In genomic region chr9:127452481-127453092, GRCh38 we compare ENCODE assay signal across 8 cellular contexts. TPM values are rescaled to one million over a fixed set of nuclear protein-coding genes. Genes with fewer than 3 reads are reported as not detected.
DNase-seq lines count a peak whose midpoint lies in the region; ATAC-seq, FAIRE-seq and TF ChIP-seq lines count a peak whose summit lies in the region.

No MANE protein-coding gene starts in this region.

- H3K27me3 ChIP-seq in A673 (replicated peaks; ENCODE audit: insufficient read depth, low read depth, low read length, poor library complexity): no peaks in the 10 kb centered on the region
- no peaks in the 10 kb centered on the region for H3K27me3 ChIP-seq in HL-60 (ENCODE audit: insufficient read depth, poor library complexity, severe bottlenecking)
- H3K27me3 ChIP-seq in right atrium auricular region: no peaks in the 10 kb centered on the region
- H3K27me3 ChIP-seq in small intestine (ENCODE audit: control insufficient read depth in 2 of 2, insufficient read depth in 2 of 2, low read length in 2 of 2): no peaks in the 10 kb centered on the region

- H3K9me3 ChIP-seq in A673 (ENCODE audit: low read depth, low read length, poor library complexity, severe bottlenecking) (no peaks in the 10 kb centered on the region), right atrium auricular region (no peaks in the 10 kb centered on the region), small intestine (ENCODE audit: control insufficient read depth, low read depth) (no peaks in the 10 kb centered on the region)

- intact Hi-C loops in A673 (cut with micrococcal nuclease; ENCODE audit: unreplicated experiment): no loop called here
- intact Hi-C loops in activated T-helper 1 cell treated with anti-CD3 and anti-CD28 coated beads, Interleukin-12 subunit alpha, Interleukin-12 subunit beta, Interleukin-2, Interleukin-4 antibody, amounts not matched to agents 30 ng/mL and 10 ng/mL and 1 ng/mL, durations not matched to agents 14 hours and 24 hours and 36 hours (cut with micrococcal nuclease): loop anchor here (1.0 to 10.0 kb wide), 5 partner anchors 117 to 508 kb away; partner anchors contain the start of gene ST6GALNAC4

- peaks cover 14% of the 10 kb centered on the region for H3K4me1 ChIP-seq in A673 (ENCODE audit: insufficient read depth, low read length, poor library complexity, severe bottlenecking)
- H3K4me1 ChIP-seq in right atrium auricular region: peaks cover 0 to 58% of the 10 kb centered on the region in 2 donors
- peaks cover 3 to 11% of the 10 kb centered on the region in 2 donors for H3K4me1 ChIP-seq in small intestine (ENCODE audit: control insufficient read depth in 2 of 2, insufficient read depth in 1 of 2, low read depth in 1 of 2, low read length in 1 of 2)

- H3K4me3 Mint-ChIP-seq in activated T-helper 1 cell treated with anti-CD3 and anti-CD28 coated beads, Interleukin-12 subunit alpha, Interleukin-12 subunit beta, Interleukin-2, Interleukin-4 antibody, amounts not matched to agents 30 ng/mL and 10 ng/mL and 1 ng/mL, durations not matched to agents 14 hours and 24 hours and 36 hours: peak overlapping the region; percentile 92

- peaks cover 45% of the 10 kb centered on the region for H3K36me3 Mint-ChIP-seq in activated T-helper 1 cell treated with anti-CD3 and anti-CD28 coated beads, Interleukin-12 subunit alpha, Interleukin-12 subunit beta, Interleukin-2, Interleukin-4 antibody, amounts not matched to agents 30 ng/mL and 10 ng/mL and 1 ng/mL, durations not matched to agents 14 hours and 24 hours and 36 hours (ENCODE audit: low read depth)

- H3K27ac ChIP-seq in A673 (ENCODE audit: low read depth, low read length, poor library complexity, severe bottlenecking) (no peak overlapping the region), HL-60 (replicated peaks) (no peak overlapping the region), right atrium auricular region (peak overlapping the region; percentile 95 to 96), small intestine (ENCODE audit: low read depth in 1 of 2, low read length in 1 of 2) (peak overlapping the region in 1 of 2 donors; percentile 89)

- BruUV-seq in A673 (replicated peaks; lab: Mats Ljungman, UMichigan): TSS peak; percentile 39

- CTCF ChIA-PET in A673 (lab: Charles Lee): interaction anchor here (0.6 kb wide), 1 partner anchor 9 kb away, joined by 5 read pairs; no protein-coding TSS in a partner anchor

- POLR2A ChIA-PET in A673 (lab: Charles Lee; ENCODE audit: low non-redundant PET): interaction anchor here (0.6 kb wide), 1 partner anchor 228 kb away, joined by 16 read pairs; no protein-coding TSS in a partner anchor

- peaks cover 6% of the 10 kb centered on the region for H3K9me3 Mint-ChIP-seq in activated T-helper 1 cell treated with anti-CD3 and anti-CD28 coated beads, Interleukin-12 subunit alpha, Interleukin-12 subunit beta, Interleukin-2, Interleukin-4 antibody, amounts not matched to agents 30 ng/mL and 10 ng/mL and 1 ng/mL, durations not matched to agents 14 hours and 24 hours and 36 hours

- H3K36me3 ChIP-seq in A673 (ENCODE audit: insufficient read depth, low read length, poor library complexity, severe bottlenecking) (peaks cover 40% of the 10 kb centered on the region), right atrium auricular region (peaks cover 36% of the 10 kb centered on the region), small intestine (ENCODE audit: control insufficient read depth in 2 of 2, insufficient read depth in 2 of 2, low read length in 2 of 2) (peaks cover 4 to 7% of the 10 kb centered on the region in 2 donors)

- peak overlapping the region; percentile 98 for H3K27ac Mint-ChIP-seq in activated T-helper 1 cell treated with anti-CD3 and anti-CD28 coated beads, Interleukin-12 subunit alpha, Interleukin-12 subunit beta, Interleukin-2, Interleukin-4 antibody, amounts not matched to agents 30 ng/mL and 10 ng/mL and 1 ng/mL, durations not matched to agents 14 hours and 24 hours and 36 hours

- no peaks in the 10 kb centered on the region for H3K27me3 Mint-ChIP-seq in activated T-helper 1 cell treated with anti-CD3 and anti-CD28 coated beads, Interleukin-12 subunit alpha, Interleukin-12 subunit beta, Interleukin-2, Interleukin-4 antibody, amounts not matched to agents 30 ng/mL and 10 ng/mL and 1 ng/mL, durations not matched to agents 14 hours and 24 hours and 36 hours (ENCODE audit: insufficient read depth)

- WGBS in small intestine, 3 donors: 38 to 58% (median 55%) methylated on average over 7 of the region's 7 CpGs

- TF ChIP-seq CTCF in A673 (conservative IDR thresholded peaks at IDR 0.05; ENCODE audit: low read depth, low read length) (no peak), HL-60 (IDR thresholded peaks at IDR 0.05; ENCODE audit: insufficient read depth, low read length) (no peak), right atrium auricular region (IDR thresholded peaks at IDR 0.05) (no peak)

- ATAC-seq in HG02852 (IDR thresholded peaks at IDR 0.05; ENCODE audit: unreplicated experiment): no peak
- no peak for ATAC-seq in GM21786 (IDR thresholded peaks at IDR 0.05; ENCODE audit: unreplicated experiment)

- H3K4me1 Mint-ChIP-seq in activated T-helper 1 cell treated with anti-CD3 and anti-CD28 coated beads, Interleukin-12 subunit alpha, Interleukin-12 subunit beta, Interleukin-2, Interleukin-4 antibody, amounts not matched to agents 30 ng/mL and 10 ng/mL and 1 ng/mL, durations not matched to agents 14 hours and 24 hours and 36 hours (ENCODE audit: low read depth): peaks cover 46% of the 10 kb centered on the region

- no peak for FAIRE-seq in small intestine (lab: Jason Lieb, UNC)

- H3K4me3 ChIP-seq in A673 (ENCODE audit: low read depth, low read length, poor library complexity, severe bottlenecking): peak overlapping the region; percentile 84
- H3K4me3 ChIP-seq in HL-60 (replicated peaks; ENCODE audit: insufficient read depth, low read length): peak overlapping the region; percentile 83
- peak overlapping the region; percentile 82 to 87 for H3K4me3 ChIP-seq in right atrium auricular region
- peak overlapping the region in 1 of 2 donors; percentile 80 for H3K4me3 ChIP-seq in small intestine (ENCODE audit: low read depth in 1 of 2, low read length in 2 of 2)

- DNase-seq in A673 (ENCODE audit: low spot score) (no peak), HL-60 (ENCODE audit: low read depth in 1 of 2, low spot score in 1 of 2) (no peak), right atrium auricular region (ENCODE audit: low spot score) (peak; percentile 72), small intestine (peak; percentile 90), NOMO-1 (lab: John Stamatoyannopoulos, UW; ENCODE audit: unreplicated experiment in 2 of 2) (no peak)
- no peak for DNase-seq in activated T-helper 1 cell treated with anti-CD3 and anti-CD28 coated beads, Interleukin-12 subunit alpha, Interleukin-12 subunit beta, Interleukin-2, Interleukin-4 antibody, amounts not matched to agents 30 ng/mL and 10 ng/mL and 1 ng/mL, durations not matched to agents 14 hours and 24 hours and 36 hours (ENCODE audit: low spot score)

RNA-seq across cellular contexts. Expression of gene LRSAM1, which starts 1.3 kb away (rescaled TPM):
- total RNA-seq in A673 (2021): 15.8 and 19.5 TPM in 2 replicates
- 23.8 and 25.8 TPM in 2 replicates for total RNA-seq in activated T-helper 1 cell treated with anti-CD3 and anti-CD28 coated beads, Interleukin-12 subunit alpha, Interleukin-12 subunit beta, Interleukin-2, Interleukin-4 antibody, amounts not matched to agents 30 ng/mL and 10 ng/mL and 1 ng/mL, durations not matched to agents 14 hours and 24 hours and 36 hours
- total RNA-seq in right atrium auricular region: 10 to 100 TPM; 12.0 to 23.1 TPM
- 10 to 100 TPM; 12.8 to 22.8 (median 22.4) TPM for polyA plus RNA-seq in small intestine

RNA-seq across cellular contexts. Expression of gene RPL12, which starts 1.4 kb away (rescaled TPM):
- total RNA-seq in A673 (2021) (1,114 and 1,120 TPM in 2 replicates), right atrium auricular region (1,000 to 10,000 TPM in 1 of 2 donors, 100 to 1,000 TPM in 1; 623 to 1,266 TPM)
- 1,157 and 1,162 TPM in 2 replicates for total RNA-seq in activated T-helper 1 cell treated with anti-CD3 and anti-CD28 coated beads, Interleukin-12 subunit alpha, Interleukin-12 subunit beta, Interleukin-2, Interleukin-4 antibody, amounts not matched to agents 30 ng/mL and 10 ng/mL and 1 ng/mL, durations not matched to agents 14 hours and 24 hours and 36 hours
- polyA plus RNA-seq in small intestine: 1,000 to 10,000 TPM; 2,018 to 3,950 (median 3,161) TPM

RNA-seq across cellular contexts. Expression of gene ZNF79, which starts 28.4 kb away (rescaled TPM):
- total RNA-seq in A673 (2021) (11.2 and 11.6 TPM in 2 replicates), right atrium auricular region (1 to 10 TPM; 5.7 TPM)
- total RNA-seq in activated T-helper 1 cell treated with anti-CD3 and anti-CD28 coated beads, Interleukin-12 subunit alpha, Interleukin-12 subunit beta, Interleukin-2, Interleukin-4 antibody, amounts not matched to agents 30 ng/mL and 10 ng/mL and 1 ng/mL, durations not matched to agents 14 hours and 24 hours and 36 hours: 21.7 and 23.1 TPM in 2 replicates
- 1 to 10 TPM; 2.4 to 4.1 (median 2.5) TPM for polyA plus RNA-seq in small intestine

RNA-seq across cellular contexts. Expression of gene SLC2A8, which starts 55.6 kb away (rescaled TPM):
- total RNA-seq in A673 (2021) (12.7 and 17.1 TPM in 2 replicates), right atrium auricular region (10 to 100 TPM; 19.2 to 19.8 TPM)
- total RNA-seq in activated T-helper 1 cell treated with anti-CD3 and anti-CD28 coated beads, Interleukin-12 subunit alpha, Interleukin-12 subunit beta, Interleukin-2, Interleukin-4 antibody, amounts not matched to agents 30 ng/mL and 10 ng/mL and 1 ng/mL, durations not matched to agents 14 hours and 24 hours and 36 hours: 10.4 and 11.6 TPM in 2 replicates
- polyA plus RNA-seq in small intestine: 10 to 100 TPM; 17.2 to 21.4 (median 20.0) TPM

Comparison
In these comparisons a context has a peak if more than half of its experiments do, and no peak if none do; other contexts are left out.
1. DNase-seq: peak in right atrium auricular region (single experiment) and small intestine (single experiment); none in A673 (single experiment), HL-60 (0 of 2), activated T-helper 1 cell treated with anti-CD3 and anti-CD28 coated beads, Interleukin-12 subunit alpha, Interleukin-12 subunit beta, Interleukin-2, Interleukin-4 antibody, amounts not matched to agents 30 ng/mL and 10 ng/mL and 1 ng/mL, durations not matched to agents 14 hours and 24 hours and 36 hours (single experiment) and NOMO-1 (0 of 2).
2. H3K27ac ChIP-seq: peak in right atrium auricular region (2 of 2); none in A673 (single experiment) and HL-60 (single experiment).